ENCODE assay signal across 12 cellular contexts in the genomic region with DNA sequence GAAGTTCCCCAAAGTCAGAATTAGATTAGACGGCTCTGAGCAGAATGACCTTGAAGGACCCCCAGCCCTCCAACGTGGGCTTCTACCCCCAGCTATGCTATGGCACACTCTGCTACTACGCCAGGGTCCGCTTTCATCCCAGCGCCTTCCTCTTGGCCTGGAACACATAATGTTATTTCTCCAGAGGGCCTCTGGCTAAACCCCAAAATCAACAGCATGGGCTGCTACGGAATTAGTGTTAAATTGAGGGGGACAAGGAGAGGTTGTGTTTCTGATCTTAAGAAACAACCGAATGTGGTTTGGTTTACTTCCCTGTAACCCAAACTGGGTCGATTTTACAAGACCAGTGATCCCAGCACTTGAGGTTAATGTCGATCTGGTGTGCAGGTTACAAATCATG.
"Had no signal": no experiment of that assay in that cellular context is flagged by ENCODE, and none has a peak within 500 bp of the region (broad histone marks: within the 10 kb centered on the region; RNA-seq: fewer than 3 reads in every experiment).

No MANE protein-coding gene starts in this region.

- H3K9me3 ChIP-seq: gastrocnemius medialis had no signal

- H3K27ac ChIP-seq: gastrocnemius medialis, tibial nerve had no signal

- ATAC-seq: activated CD8-positive, alpha-beta T cell treated with anti-CD3 and anti-CD28 coated beads, Interleukin-2, amount 10 ng/mL, durations not matched to agents 7 days and 5 days; gastrocnemius medialis; natural killer cell had no signal

- H3K4me3 ChIP-seq: gastrocnemius medialis, tibial nerve had no signal

- H3K27me3 Mint-ChIP-seq: activated CD4-positive, alpha-beta T cell treated with anti-CD3 and anti-CD28 coated beads, Interleukin-2, amount 10 ng/mL, durations not matched to agents 24 days and 14 days; activated T-cell treated with anti-CD3 and anti-CD28 coated beads, Interleukin-2, amount 50 U/mL, for 24 hours; memory B cell had no signal

- H3K27me3 ChIP-seq: gastrocnemius medialis, tibial nerve had no signal

- H3K4me1 Mint-ChIP-seq: activated CD4-positive, alpha-beta T cell treated with anti-CD3 and anti-CD28 coated beads, Interleukin-2, amount 10 ng/mL, durations not matched to agents 24 days and 14 days; memory B cell; natural killer cell had no signal

- DNase-seq: activated CD4-positive, alpha-beta T cell treated with anti-CD3 and anti-CD28 coated beads, Interleukin-2, amount 10 ng/mL, durations not matched to agents 24 days and 14 days; activated CD8-positive, alpha-beta T cell treated with anti-CD3 and anti-CD28 coated beads, Interleukin-2, amount 10 ng/mL, durations not matched to agents 7 days and 5 days; activated naive CD4-positive, alpha-beta T cell treated with anti-CD3 and anti-CD28 coated beads for 36 hours; activated T-cell treated with anti-CD3 and anti-CD28 coated beads, Interleukin-2, amount 50 U/mL, for 24 hours; aorta; gastrocnemius medialis; natural killer cell; stimulated activated CD4-positive, alpha-beta T cell treated with anti-CD3 and anti-CD28 coated beads, Interleukin-2, amount 100 ng/mL, for 24 hours; stimulated activated naive CD4-positive, alpha-beta T cell treated with Interleukin-2 at 50 U/mL for 16 hours; T1000 had no signal

- H3K9me3 Mint-ChIP-seq: activated CD4-positive, alpha-beta T cell treated with anti-CD3 and anti-CD28 coated beads, Interleukin-2, amount 10 ng/mL, durations not matched to agents 24 days and 14 days; activated naive CD4-positive, alpha-beta T cell treated with anti-CD3 and anti-CD28 coated beads for 36 hours; activated T-cell treated with anti-CD3 and anti-CD28 coated beads, Interleukin-2, amount 50 U/mL, for 24 hours; natural killer cell had no signal

- H3K27ac Mint-ChIP-seq: activated CD4-positive, alpha-beta T cell treated with anti-CD3 and anti-CD28 coated beads, Interleukin-2, amount 10 ng/mL, durations not matched to agents 24 days and 14 days; activated CD8-positive, alpha-beta T cell treated with anti-CD3 and anti-CD28 coated beads, Interleukin-2, amount 10 ng/mL, durations not matched to agents 7 days and 5 days; activated naive CD4-positive, alpha-beta T cell treated with anti-CD3 and anti-CD28 coated beads for 36 hours; activated T-cell treated with anti-CD3 and anti-CD28 coated beads, Interleukin-2, amount 50 U/mL, for 24 hours; memory B cell; natural killer cell had no signal

- H3K4me3 Mint-ChIP-seq: activated CD4-positive, alpha-beta T cell treated with anti-CD3 and anti-CD28 coated beads, Interleukin-2, amount 10 ng/mL, durations not matched to agents 24 days and 14 days; activated CD8-positive, alpha-beta T cell treated with anti-CD3 and anti-CD28 coated beads, Interleukin-2, amount 10 ng/mL, durations not matched to agents 7 days and 5 days; activated naive CD4-positive, alpha-beta T cell treated with anti-CD3 and anti-CD28 coated beads for 36 hours; activated T-cell treated with anti-CD3 and anti-CD28 coated beads, Interleukin-2, amount 50 U/mL, for 24 hours; memory B cell; natural killer cell had no signal

- H3K36me3 ChIP-seq: gastrocnemius medialis had no signal

- H3K36me3 Mint-ChIP-seq: natural killer cell had no signal
